ENCODE assay signal across 20 cellular contexts in the genomic region with DNA sequence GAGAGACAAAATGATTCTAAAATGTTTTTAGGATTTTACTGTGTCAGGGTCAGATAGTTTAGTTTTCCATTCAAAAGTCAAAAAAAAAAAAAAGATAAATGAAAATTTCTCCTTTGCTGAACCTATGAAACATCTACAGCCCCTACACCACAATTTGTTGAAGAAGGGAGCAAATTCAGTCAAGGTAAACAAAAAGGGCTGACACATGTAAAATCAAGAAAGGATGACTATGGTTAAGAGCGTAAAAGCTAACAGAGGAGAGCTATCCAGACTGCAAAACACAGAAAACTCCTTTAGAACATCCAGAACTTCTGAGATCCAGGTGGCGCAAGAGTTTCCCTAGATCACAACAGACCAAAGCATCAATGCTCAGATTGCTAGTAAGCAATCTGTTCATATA.
"Had no signal": no experiment of that assay in that cellular context is flagged by ENCODE, and none has a peak within 500 bp of the region (broad histone marks: within the 10 kb centered on the region; RNA-seq: fewer than 3 reads in every experiment).

No MANE protein-coding gene starts in this region.

- H3K27me3 ChIP-seq: esophagus muscularis mucosa, gastrocnemius medialis, heart right ventricle, right atrium auricular region had no signal

- H3K4me3 ChIP-seq: esophagus muscularis mucosa, gastrocnemius medialis, heart right ventricle, mucosa of descending colon, right atrium auricular region had no signal

- H3K36me3 ChIP-seq: esophagus muscularis mucosa, gastrocnemius medialis, right atrium auricular region had no signal

- ATAC-seq: gastrocnemius medialis; heart right ventricle; left lobe of liver; mucosa of descending colon; naive thymus-derived CD8-positive, alpha-beta T cell had no signal

- H3K27me3 Mint-ChIP-seq: naive thymus-derived CD8-positive, alpha-beta T cell had no signal

- H3K27ac ChIP-seq: epithelial cell of prostate, esophagus muscularis mucosa, gastrocnemius medialis, right atrium auricular region had no signal

- FAIRE-seq: urothelium cell line had no signal

- H3K4me3 Mint-ChIP-seq: neural crest cell had no signal

- H3K9me3 ChIP-seq: esophagus muscularis mucosa, gastrocnemius medialis, mucosa of descending colon, right atrium auricular region had no signal

- DNase-seq: cortex of kidney; effector memory CD4-positive, alpha-beta T cell; gastrocnemius medialis; heart right ventricle; hypothalamus; islet precursor cell; mammary epithelial cell; mucosa of descending colon; naive thymus-derived CD8-positive, alpha-beta T cell; posterior cingulate gyrus; small intestine; stimulated activated CD4-positive, alpha-beta T cell treated with anti-CD3 and anti-CD28 coated beads, Interleukin-12 subunit alpha, Interleukin-12 subunit beta, amount 100 ng/mL, for 4 hours; stimulated activated naive CD4-positive, alpha-beta T cell; trophoblast cell had no signal
